1 cellular context compared by ENCODE assay signal in the genomic region with DNA sequence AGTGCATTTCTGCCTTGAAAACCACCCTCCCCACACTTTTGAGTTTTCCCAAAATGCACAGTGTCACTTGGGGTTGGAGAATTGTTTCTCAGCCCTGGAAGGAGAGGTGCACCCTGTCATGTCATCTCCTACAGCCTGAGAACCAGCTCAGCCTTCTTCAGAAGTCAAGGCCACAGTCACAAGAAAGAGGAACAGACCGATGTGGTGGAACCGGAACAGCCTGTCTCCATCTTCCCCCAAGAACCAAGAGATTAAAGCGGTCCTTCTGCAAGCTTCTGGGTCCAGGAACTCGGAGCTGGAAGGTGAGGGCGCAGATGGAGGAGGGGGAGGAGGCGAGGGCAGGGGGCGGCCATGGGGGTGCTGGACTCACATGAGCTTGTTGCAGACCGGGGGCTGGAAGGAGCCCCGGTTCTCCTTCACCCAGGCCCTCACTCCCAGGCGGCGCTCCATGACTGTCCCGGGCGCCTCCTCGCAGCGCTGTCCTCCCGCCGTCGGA.
TF ChIP-seq lines count a peak whose summit lies in the region.

No MANE protein-coding gene starts in this region.

TF ChIP-seq in GM23338, 12 proteins besides CTCF, POLR2A, EP300 and RAD21:
- TF ChIP-seq, protein P1, sequence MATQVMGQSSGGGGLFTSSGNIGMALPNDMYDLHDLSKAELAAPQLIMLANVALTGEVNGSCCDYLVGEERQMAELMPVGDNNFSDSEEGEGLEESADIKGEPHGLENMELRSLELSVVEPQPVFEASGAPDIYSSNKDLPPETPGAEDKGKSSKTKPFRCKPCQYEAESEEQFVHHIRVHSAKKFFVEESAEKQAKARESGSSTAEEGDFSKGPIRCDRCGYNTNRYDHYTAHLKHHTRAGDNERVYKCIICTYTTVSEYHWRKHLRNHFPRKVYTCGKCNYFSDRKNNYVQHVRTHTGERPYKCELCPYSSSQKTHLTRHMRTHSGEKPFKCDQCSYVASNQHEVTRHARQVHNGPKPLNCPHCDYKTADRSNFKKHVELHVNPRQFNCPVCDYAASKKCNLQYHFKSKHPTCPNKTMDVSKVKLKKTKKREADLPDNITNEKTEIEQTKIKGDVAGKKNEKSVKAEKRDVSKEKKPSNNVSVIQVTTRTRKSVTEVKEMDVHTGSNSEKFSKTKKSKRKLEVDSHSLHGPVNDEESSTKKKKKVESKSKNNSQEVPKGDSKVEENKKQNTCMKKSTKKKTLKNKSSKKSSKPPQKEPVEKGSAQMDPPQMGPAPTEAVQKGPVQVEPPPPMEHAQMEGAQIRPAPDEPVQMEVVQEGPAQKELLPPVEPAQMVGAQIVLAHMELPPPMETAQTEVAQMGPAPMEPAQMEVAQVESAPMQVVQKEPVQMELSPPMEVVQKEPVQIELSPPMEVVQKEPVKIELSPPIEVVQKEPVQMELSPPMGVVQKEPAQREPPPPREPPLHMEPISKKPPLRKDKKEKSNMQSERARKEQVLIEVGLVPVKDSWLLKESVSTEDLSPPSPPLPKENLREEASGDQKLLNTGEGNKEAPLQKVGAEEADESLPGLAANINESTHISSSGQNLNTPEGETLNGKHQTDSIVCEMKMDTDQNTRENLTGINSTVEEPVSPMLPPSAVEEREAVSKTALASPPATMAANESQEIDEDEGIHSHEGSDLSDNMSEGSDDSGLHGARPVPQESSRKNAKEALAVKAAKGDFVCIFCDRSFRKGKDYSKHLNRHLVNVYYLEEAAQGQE (IDR thresholded peaks at IDR 0.05; ENCODE audit: unreplicated experiment): no peak
- TF ChIP-seq EZH2phosphoT487 (IDR thresholded peaks at IDR 0.05; ENCODE audit: unreplicated experiment) (no peak), ZNF331 (CRISPR knock-in tag; IDR thresholded peaks at IDR 0.05; ENCODE audit: low read depth) (no peak), ZNF114 (CRISPR knock-in tag; IDR thresholded peaks at IDR 0.05) (no peak), EZH2 (IDR thresholded peaks at IDR 0.05; ENCODE audit: low read depth, unreplicated experiment) (no peak), POLR2AphosphoS5 (IDR thresholded peaks at IDR 0.05; ENCODE audit: low read depth) (no peak; the same call in 1 of the 2 replicates), CREB1 (CRISPR knock-in tag; IDR thresholded peaks at IDR 0.05; ENCODE audit: low read depth) (no peak), STAT1 (IDR thresholded peaks at IDR 0.05; ENCODE audit: unreplicated experiment) (no peak), JUNB (IDR thresholded peaks at IDR 0.05; ENCODE audit: unreplicated experiment) (no peak), NANOG (IDR thresholded peaks at IDR 0.05; ENCODE audit: borderline replicate concordance) (no peak)
- TF ChIP-seq, protein P2, sequence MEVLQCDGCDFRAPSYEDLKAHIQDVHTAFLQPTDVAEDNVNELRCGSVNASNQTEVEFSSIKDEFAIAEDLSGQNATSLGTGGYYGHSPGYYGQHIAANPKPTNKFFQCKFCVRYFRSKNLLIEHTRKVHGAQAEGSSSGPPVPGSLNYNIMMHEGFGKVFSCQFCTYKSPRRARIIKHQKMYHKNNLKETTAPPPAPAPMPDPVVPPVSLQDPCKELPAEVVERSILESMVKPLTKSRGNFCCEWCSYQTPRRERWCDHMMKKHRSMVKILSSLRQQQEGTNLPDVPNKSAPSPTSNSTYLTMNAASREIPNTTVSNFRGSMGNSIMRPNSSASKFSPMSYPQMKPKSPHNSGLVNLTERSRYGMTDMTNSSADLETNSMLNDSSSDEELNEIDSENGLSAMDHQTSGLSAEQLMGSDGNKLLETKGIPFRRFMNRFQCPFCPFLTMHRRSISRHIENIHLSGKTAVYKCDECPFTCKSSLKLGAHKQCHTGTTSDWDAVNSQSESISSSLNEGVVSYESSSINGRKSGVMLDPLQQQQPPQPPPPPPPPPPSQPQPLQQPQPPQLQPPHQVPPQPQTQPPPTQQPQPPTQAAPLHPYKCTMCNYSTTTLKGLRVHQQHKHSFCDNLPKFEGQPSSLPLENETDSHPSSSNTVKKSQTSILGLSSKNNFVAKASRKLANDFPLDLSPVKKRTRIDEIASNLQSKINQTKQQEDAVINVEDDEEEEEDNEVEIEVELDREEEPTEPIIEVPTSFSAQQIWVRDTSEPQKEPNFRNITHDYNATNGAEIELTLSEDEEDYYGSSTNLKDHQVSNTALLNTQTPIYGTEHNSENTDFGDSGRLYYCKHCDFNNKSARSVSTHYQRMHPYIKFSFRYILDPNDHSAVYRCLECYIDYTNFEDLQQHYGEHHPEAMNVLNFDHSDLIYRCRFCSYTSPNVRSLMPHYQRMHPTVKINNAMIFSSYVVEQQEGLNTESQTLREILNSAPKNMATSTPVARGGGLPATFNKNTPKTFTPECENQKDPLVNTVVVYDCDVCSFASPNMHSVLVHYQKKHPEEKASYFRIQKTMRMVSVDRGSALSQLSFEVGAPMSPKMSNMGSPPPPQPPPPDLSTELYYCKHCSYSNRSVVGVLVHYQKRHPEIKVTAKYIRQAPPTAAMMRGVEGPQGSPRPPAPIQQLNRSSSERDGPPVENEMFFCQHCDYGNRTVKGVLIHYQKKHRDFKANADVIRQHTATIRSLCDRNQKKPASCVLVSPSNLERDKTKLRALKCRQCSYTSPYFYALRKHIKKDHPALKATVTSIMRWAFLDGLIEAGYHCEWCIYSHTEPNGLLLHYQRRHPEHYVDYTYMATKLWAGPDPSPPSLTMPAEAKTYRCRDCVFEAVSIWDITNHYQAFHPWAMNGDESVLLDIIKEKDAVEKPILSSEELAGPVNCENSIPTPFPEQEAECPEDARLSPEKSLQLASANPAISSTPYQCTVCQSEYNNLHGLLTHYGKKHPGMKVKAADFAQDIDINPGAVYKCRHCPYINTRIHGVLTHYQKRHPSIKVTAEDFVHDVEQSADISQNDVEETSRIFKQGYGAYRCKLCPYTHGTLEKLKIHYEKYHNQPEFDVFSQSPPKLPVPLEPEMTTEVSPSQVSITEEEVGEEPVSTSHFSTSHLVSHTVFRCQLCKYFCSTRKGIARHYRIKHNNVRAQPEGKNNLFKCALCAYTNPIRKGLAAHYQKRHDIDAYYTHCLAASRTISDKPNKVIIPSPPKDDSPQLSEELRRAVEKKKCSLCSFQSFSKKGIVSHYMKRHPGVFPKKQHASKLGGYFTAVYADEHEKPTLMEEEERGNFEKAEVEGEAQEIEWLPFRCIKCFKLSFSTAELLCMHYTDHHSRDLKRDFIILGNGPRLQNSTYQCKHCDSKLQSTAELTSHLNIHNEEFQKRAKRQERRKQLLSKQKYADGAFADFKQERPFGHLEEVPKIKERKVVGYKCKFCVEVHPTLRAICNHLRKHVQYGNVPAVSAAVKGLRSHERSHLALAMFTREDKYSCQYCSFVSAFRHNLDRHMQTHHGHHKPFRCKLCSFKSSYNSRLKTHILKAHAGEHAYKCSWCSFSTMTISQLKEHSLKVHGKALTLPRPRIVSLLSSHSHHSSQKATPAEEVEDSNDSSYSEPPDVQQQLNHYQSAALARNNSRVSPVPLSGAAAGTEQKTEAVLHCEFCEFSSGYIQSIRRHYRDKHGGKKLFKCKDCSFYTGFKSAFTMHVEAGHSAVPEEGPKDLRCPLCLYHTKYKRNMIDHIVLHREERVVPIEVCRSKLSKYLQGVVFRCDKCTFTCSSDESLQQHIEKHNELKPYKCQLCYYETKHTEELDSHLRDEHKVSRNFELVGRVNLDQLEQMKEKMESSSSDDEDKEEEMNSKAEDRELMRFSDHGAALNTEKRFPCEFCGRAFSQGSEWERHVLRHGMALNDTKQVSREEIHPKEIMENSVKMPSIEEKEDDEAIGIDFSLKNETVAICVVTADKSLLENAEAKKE (CRISPR knock-in tag; IDR thresholded peaks at IDR 0.05): no peak
- TF ChIP-seq, protein P3, sequence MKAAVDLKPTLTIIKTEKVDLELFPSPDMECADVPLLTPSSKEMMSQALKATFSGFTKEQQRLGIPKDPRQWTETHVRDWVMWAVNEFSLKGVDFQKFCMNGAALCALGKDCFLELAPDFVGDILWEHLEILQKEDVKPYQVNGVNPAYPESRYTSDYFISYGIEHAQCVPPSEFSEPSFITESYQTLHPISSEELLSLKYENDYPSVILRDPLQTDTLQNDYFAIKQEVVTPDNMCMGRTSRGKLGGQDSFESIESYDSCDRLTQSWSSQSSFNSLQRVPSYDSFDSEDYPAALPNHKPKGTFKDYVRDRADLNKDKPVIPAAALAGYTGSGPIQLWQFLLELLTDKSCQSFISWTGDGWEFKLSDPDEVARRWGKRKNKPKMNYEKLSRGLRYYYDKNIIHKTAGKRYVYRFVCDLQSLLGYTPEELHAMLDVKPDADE (IDR thresholded peaks at IDR 0.05): no peak
